12 cellular contexts compared by ENCODE assay signal in the genomic region with DNA sequence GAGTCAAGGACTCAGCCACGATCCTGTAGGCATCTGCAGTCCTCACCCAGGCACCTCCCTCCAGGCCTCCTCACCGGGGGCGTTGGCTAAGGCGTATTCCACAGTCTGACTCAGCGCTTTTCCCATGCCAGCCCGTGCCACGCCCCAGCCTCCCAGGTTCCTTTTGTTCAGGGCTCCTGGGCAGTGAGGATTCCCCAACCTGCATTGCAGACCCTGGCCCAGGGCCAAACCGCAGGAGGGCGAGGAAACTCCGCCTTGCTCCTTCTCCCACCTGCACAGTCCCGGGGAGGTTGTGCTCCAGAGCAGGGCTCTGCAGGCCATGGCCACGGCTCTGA.
DNase-seq lines count a peak whose midpoint lies in the region; ATAC-seq, FAIRE-seq and TF ChIP-seq lines count a peak whose summit lies in the region.
"Had no signal": no experiment of that assay in that cellular context is flagged by ENCODE, and none has a peak within 500 bp of the region (broad histone marks: within the 10 kb centered on the region; RNA-seq: fewer than 3 reads in every experiment).

No MANE protein-coding gene starts in this region.

- H3K9me3 Mint-ChIP-seq in activated T-cell treated with anti-CD3 and anti-CD28 coated beads, Interleukin-2, amount 50 U/mL, for 24 hours = no peaks in the 10 kb centered on the region

- H3K9ac ChIP-seq in PC-3 (ENCODE audit: low read length) (no peak overlapping the region), kidney (ENCODE audit: low read length in 2 of 2) (no peak overlapping the region)

- peak overlapping the region; percentile 54 for H2AFZ ChIP-seq in PC-3 (ENCODE audit: low read length)

- no peak overlapping the region for H3K4me3 ChIP-seq in PC-3 (ENCODE audit: low read length)
- no peak overlapping the region for H3K4me3 ChIP-seq in kidney (ENCODE audit: low read length in 2 of 2)
- H3K4me3 ChIP-seq in vagina = no peak overlapping the region

- no peaks in the 10 kb centered on the region for H3K79me2 ChIP-seq in PC-3 (ENCODE audit: low read length)

- H3K27ac ChIP-seq in PC-3 (ENCODE audit: low read length) = no peak overlapping the region
- H3K27ac ChIP-seq in kidney (ENCODE audit: low read depth in 2 of 2, low read length in 2 of 2) = no peak overlapping the region
- H3K27ac ChIP-seq in vagina = no peak overlapping the region

- H3K4me3 Mint-ChIP-seq in activated T-cell treated with anti-CD3 and anti-CD28 coated beads, Interleukin-2, amount 50 U/mL, for 24 hours = no peak overlapping the region
- H3K4me3 Mint-ChIP-seq: memory B cell had no signal

- DNase-seq in activated CD8-positive, alpha-beta memory T cell treated with anti-CD3 and anti-CD28 coated beads, Interleukin-2, amount 50 U/mL, for 48 hours = peak; percentile 23
- no peak for DNase-seq in activated CD8-positive, alpha-beta memory T cell treated with anti-CD3 and anti-CD28 coated beads, Interleukin-2, amount 50 U/mL, for 4 hours
- peak; percentile 87 for DNase-seq in PC-3
- peak; percentile 96 for DNase-seq in kidney
- DNase-seq in vagina (ENCODE audit: extremely low spot score in 2 of 2) = peak; percentile 64 to 69
- DNase-seq in activated T-cell treated with anti-CD3 and anti-CD28 coated beads, Interleukin-2, amount 50 U/mL, for 24 hours = no peak
- no peak for DNase-seq in HUDEP-2 (lab: John Stamatoyannopoulos, UW; ENCODE audit: unreplicated experiment in 76 of 76)
- DNase-seq: activated T-cell treated with anti-CD3 and anti-CD28 coated beads, Interleukin-2, amount 50 U/mL, for 1 hour; KBM-7; T-helper 9 cell had no signal

- TF ChIP-seq CTCF in PC-3 (conservative IDR thresholded peaks at IDR 0.05; ENCODE audit: low read depth, low read length) (no peak), kidney (IDR thresholded peaks at IDR 0.05; ENCODE audit: borderline replicate concordance, extremely low read depth, insufficient read depth) (no peak), vagina (IDR thresholded peaks at IDR 0.05) (no peak)

- no peak for TF ChIP-seq POLR2A in vagina (IDR thresholded peaks at IDR 0.05)

- H3K4me1 Mint-ChIP-seq in activated T-cell treated with anti-CD3 and anti-CD28 coated beads, Interleukin-2, amount 50 U/mL, for 24 hours (ENCODE audit: low read depth) = peaks cover 4% of the 10 kb centered on the region
- H3K4me1 Mint-ChIP-seq: memory B cell had no signal

- FAIRE-seq in kidney (lab: Jason Lieb, UNC) = no peak

- H3K27ac Mint-ChIP-seq in activated T-cell treated with anti-CD3 and anti-CD28 coated beads, Interleukin-2, amount 50 U/mL, for 24 hours = no peak overlapping the region
- H3K27ac Mint-ChIP-seq: memory B cell had no signal

- no peaks in the 10 kb centered on the region for H3K36me3 Mint-ChIP-seq in activated T-cell treated with anti-CD3 and anti-CD28 coated beads, Interleukin-2, amount 50 U/mL, for 24 hours (ENCODE audit: low read depth)
- H3K36me3 Mint-ChIP-seq: memory B cell had no signal

- no peaks in the 10 kb centered on the region for H3F3A ChIP-seq in PC-3 (ENCODE audit: low read length, unreplicated experiment)

- BruUV-seq in PC-3 (replicated peaks; lab: Mats Ljungman, UMichigan) = no TSS peak

- H4K20me1 ChIP-seq in PC-3 (ENCODE audit: low read length) = no peaks in the 10 kb centered on the region

- peak overlapping the region; percentile 61 for H3K4me2 ChIP-seq in PC-3 (ENCODE audit: low read length)

- POLR2A ChIA-PET in PC-3 (lab: Charles Lee; ENCODE audit: unreplicated experiment) = no interaction called here

- intact Hi-C loops in PC-3 (cut with micrococcal nuclease) = no loop called here
- intact Hi-C loops in kidney (cut with DNase I) = no loop called here
- intact Hi-C loops in vagina (cut with DNase I) = no loop called here

- no peaks in the 10 kb centered on the region for H3K9me2 ChIP-seq in PC-3 (replicated peaks; ENCODE audit: low read length)

- H3K27me3 Mint-ChIP-seq in activated T-cell treated with anti-CD3 and anti-CD28 coated beads, Interleukin-2, amount 50 U/mL, for 24 hours = peaks cover 8% of the 10 kb centered on the region

- peak; percentile 57 for ATAC-seq in PC-3
- no peak for ATAC-seq in HG03175 (IDR thresholded peaks at IDR 0.05; ENCODE audit: unreplicated experiment)

- H3K9me3 ChIP-seq in PC-3 (ENCODE audit: low read length) (no peaks in the 10 kb centered on the region), kidney (ENCODE audit: control insufficient read depth in 1 of 2, low read length in 2 of 2) (no peaks in the 10 kb centered on the region), vagina (no peaks in the 10 kb centered on the region)

- H3K36me3 ChIP-seq in PC-3 (ENCODE audit: low read depth, low read length) = no peaks in the 10 kb centered on the region
- no peaks in the 10 kb centered on the region for H3K36me3 ChIP-seq in kidney (ENCODE audit: control insufficient read depth in 1 of 2, insufficient read depth in 2 of 2, low read length in 2 of 2)
- no peaks in the 10 kb centered on the region for H3K36me3 ChIP-seq in vagina

- H3K27me3 ChIP-seq in PC-3 (ENCODE audit: low read length) (no peaks in the 10 kb centered on the region; the same call in none of the 2 replicates), vagina (no peaks in the 10 kb centered on the region)

- H3K4me1 ChIP-seq in PC-3 (ENCODE audit: insufficient read depth, low read length) (peaks cover 15% of the 10 kb centered on the region), kidney (ENCODE audit: control insufficient read depth in 1 of 2, insufficient read depth in 1 of 2, low read depth in 1 of 2, low read length in 2 of 2) (peaks cover 0 to 5% of the 10 kb centered on the region in 2 donors), vagina (no peaks in the 10 kb centered on the region)

- CTCF ChIA-PET in PC-3 (lab: Charles Lee) = no interaction called here

Comparison
In these comparisons a context has a peak if more than half of its experiments do, and no peak if none do; other contexts are left out.
1. DNase-seq: peak in activated CD8-positive, alpha-beta memory T cell treated with anti-CD3 and anti-CD28 coated beads, Interleukin-2, amount 50 U/mL, for 48 hours (single experiment), PC-3 (single experiment), kidney (single experiment) and vagina (2 of 2); none in activated CD8-positive, alpha-beta memory T cell treated with anti-CD3 and anti-CD28 coated beads, Interleukin-2, amount 50 U/mL, for 4 hours (single experiment), activated T-cell treated with anti-CD3 and anti-CD28 coated beads, Interleukin-2, amount 50 U/mL, for 24 hours (single experiment) and HUDEP-2 (0 of 76).